In genomic region chr1:32496127-32496526, GRCh38 we compare ENCODE assay signal across 12 cellular contexts. TPM values are rescaled to one million over a fixed set of nuclear protein-coding genes. Genes with fewer than 3 reads are reported as not detected.
DNase-seq lines count a peak whose midpoint lies in the region; ATAC-seq, FAIRE-seq and TF ChIP-seq lines count a peak whose summit lies in the region.
"Had no signal": no experiment of that assay in that cellular context is flagged by ENCODE, and none has a peak within 500 bp of the region (broad histone marks: within the 10 kb centered on the region; RNA-seq: fewer than 3 reads in every experiment).

No MANE protein-coding gene starts in this region.

- H3K27me3 ChIP-seq in endothelial cell of umbilical vein (ENCODE audit: control insufficient read depth in 2 of 2, insufficient read depth in 2 of 2, low read length in 2 of 2) (no peaks in the 10 kb centered on the region), pancreas (no peaks in the 10 kb centered on the region)

- no peaks in the 10 kb centered on the region for H3K9me3 ChIP-seq in endothelial cell of umbilical vein (replicated peaks; ENCODE audit: control insufficient read depth, insufficient read depth, low read length)
- no peaks in the 10 kb centered on the region for H3K9me3 ChIP-seq in pancreas

- FAIRE-seq in endothelial cell of umbilical vein (lab: Jason Lieb, UNC) (peak; percentile 89), pancreas (lab: Jason Lieb, UNC) (no peak)

- no peak for ATAC-seq in HG02588 (IDR thresholded peaks at IDR 0.05; ENCODE audit: unreplicated experiment)
- ATAC-seq in pancreas, result no peak
- ATAC-seq: stimulated activated effector memory CD8-positive, alpha-beta T cell treated with anti-CD3 and anti-CD28 coated beads, Interleukin-12 subunit alpha, Interleukin-12 subunit beta, amount 100 ng/mL, for 72 hours had no signal

- no peaks in the 10 kb centered on the region for H3K27me3 Mint-ChIP-seq in mesothelial cell of epicardium (ENCODE audit: low read depth)

- CTCF ChIA-PET in endothelial cell of umbilical vein (lab: Charles Lee), result interaction anchor here (0.6 to 1.5 kb wide), 6 partner anchors 8 to 47 kb away, joined by 3 to 5 read pairs (median 4); partner anchors contain the start of gene ZBTB8B

- 53% methylated on average over 5 of the region's 5 CpGs for WGBS in pancreas, 2 donors

- peak overlapping the region; percentile 29 for H3K9ac ChIP-seq in endothelial cell of umbilical vein (replicated peaks; ENCODE audit: extremely low read depth, insufficient read depth, low read length)

- peak overlapping the region; percentile 32 for H3K27ac ChIP-seq in endothelial cell of umbilical vein (ENCODE audit: insufficient read depth, low read depth, low read length)
- peak overlapping the region in 1 of 4 donors; percentile 25 for H3K27ac ChIP-seq in pancreas

- peak overlapping the region in 1 of 3 experiments; percentile 41 for H3K4me3 ChIP-seq in endothelial cell of umbilical vein (replicated peaks in 1 of 3; ENCODE audit: insufficient read depth in 1 of 3, low read depth in 1 of 3, low read length in 3 of 3)
- no peak overlapping the region for H3K4me3 ChIP-seq in pancreas

- DNase-seq in AG20443 (ENCODE audit: low spot score) (peak; percentile 25), OCI-M1 (lab: John Stamatoyannopoulos, UW) (peak; percentile 78), endothelial cell of umbilical vein (ENCODE audit: low read depth, low spot score) (peak; percentile 74), mesothelial cell of epicardium (ENCODE audit: low spot score in 2 of 2, unreplicated experiment in 2 of 2) (no peak), NCI-H1436 treated with DMSO at 0.1 percent for 48 hours (lab: John Stamatoyannopoulos, UW) (no peak), pancreas (no peak)
- no peak for DNase-seq in stimulated activated CD4-positive, alpha-beta T cell treated with anti-CD3 and anti-CD28 coated beads, Interleukin-12 subunit alpha, Interleukin-12 subunit beta, amount 100 ng/mL, for 4 hours
- DNase-seq: NCI-H69 had no signal

- intact Hi-C loops in endothelial cell of umbilical vein (cut with micrococcal nuclease), result no loop called here
- intact Hi-C loops in pancreas (cut with DNase I), result no loop called here

- peak overlapping the region; percentile 99 for H3K27ac Mint-ChIP-seq in mesothelial cell of epicardium
- H3K27ac Mint-ChIP-seq: activated T-helper 1 cell treated with anti-CD3 and anti-CD28 coated beads, Interleukin-12 subunit alpha, Interleukin-12 subunit beta, Interleukin-2, Interleukin-4 antibody, amounts not matched to agents 30 ng/mL and 10 ng/mL and 1 ng/mL, durations not matched to agents 14 hours and 24 hours and 36 hours; dendritic cell treated with granulocyte-macrophage colony-stimulating factor and Interleukin-4, amounts not matched to agents 40 ng/mL and 50 ng/mL, for 4 days; stimulated activated effector memory CD8-positive, alpha-beta T cell treated with anti-CD3 and anti-CD28 coated beads, Interleukin-12 subunit alpha, Interleukin-12 subunit beta, amount 100 ng/mL, for 72 hours had no signal

- no peaks in the 10 kb centered on the region for H3K9me1 ChIP-seq in endothelial cell of umbilical vein (replicated peaks; ENCODE audit: control insufficient read depth, extremely low read depth, insufficient read depth, low read length)

- H3K36me3 Mint-ChIP-seq in mesothelial cell of epicardium, result no peaks in the 10 kb centered on the region
- H3K36me3 Mint-ChIP-seq: stimulated activated effector memory CD8-positive, alpha-beta T cell treated with anti-CD3 and anti-CD28 coated beads, Interleukin-12 subunit alpha, Interleukin-12 subunit beta, amount 100 ng/mL, for 72 hours had no signal

- H3K9me3 Mint-ChIP-seq in mesothelial cell of epicardium, result no peaks in the 10 kb centered on the region
- H3K9me3 Mint-ChIP-seq: activated T-helper 1 cell treated with anti-CD3 and anti-CD28 coated beads, Interleukin-12 subunit alpha, Interleukin-12 subunit beta, Interleukin-2, Interleukin-4 antibody, amounts not matched to agents 30 ng/mL and 10 ng/mL and 1 ng/mL, durations not matched to agents 14 hours and 24 hours and 36 hours; dendritic cell treated with granulocyte-macrophage colony-stimulating factor and Interleukin-4, amounts not matched to agents 40 ng/mL and 50 ng/mL, for 4 days; stimulated activated effector memory CD8-positive, alpha-beta T cell treated with anti-CD3 and anti-CD28 coated beads, Interleukin-12 subunit alpha, Interleukin-12 subunit beta, amount 100 ng/mL, for 72 hours had no signal

- H3K79me2 ChIP-seq in endothelial cell of umbilical vein (ENCODE audit: control insufficient read depth, insufficient read depth, low read length), result no peaks in the 10 kb centered on the region

- peak overlapping the region; percentile 93 for H3K4me2 ChIP-seq in endothelial cell of umbilical vein (ENCODE audit: insufficient read depth, low read length)

- peaks cover 55% of the 10 kb centered on the region for H3K4me1 Mint-ChIP-seq in mesothelial cell of epicardium
- H3K4me1 Mint-ChIP-seq: stimulated activated effector memory CD8-positive, alpha-beta T cell treated with anti-CD3 and anti-CD28 coated beads, Interleukin-12 subunit alpha, Interleukin-12 subunit beta, amount 100 ng/mL, for 72 hours had no signal

- no peak for TF ChIP-seq POLR2A in endothelial cell of umbilical vein (IDR thresholded peaks at IDR 0.05; ENCODE audit: low read depth, low read length)

- no TSS peak for BruUV-seq in endothelial cell of umbilical vein (replicated peaks; lab: Mats Ljungman, UMichigan)

- H2AFZ ChIP-seq in endothelial cell of umbilical vein (ENCODE audit: low read depth, low read length), result peak overlapping the region; percentile 97

- TF ChIP-seq CTCF in endothelial cell of umbilical vein (IDR thresholded peaks at IDR 0.05; ENCODE audit: extremely low read depth in 1 of 2, insufficient read depth in 1 of 2, low read depth in 1 of 2, low read length in 2 of 2) (no peak), mesothelial cell of epicardium (IDR thresholded peaks at IDR 0.05; ENCODE audit: unreplicated experiment) (no peak), pancreas (IDR thresholded peaks at IDR 0.05) (no peak)

- H4K20me1 ChIP-seq in endothelial cell of umbilical vein (replicated peaks; ENCODE audit: control insufficient read depth, extremely low read depth, insufficient read depth, low read length), result no peaks in the 10 kb centered on the region

- POLR2A ChIA-PET in endothelial cell of umbilical vein (lab: Charles Lee), result no interaction called here

- dilution Hi-C loops in endothelial cell of umbilical vein (cut with MboI; ENCODE audit: extremely low pct_ligation_motif_present, low sequenced_read_pairs), result no loop called here

- peak overlapping the region; percentile 2 for H3K4me3 Mint-ChIP-seq in mesothelial cell of epicardium
- H3K4me3 Mint-ChIP-seq: activated T-helper 1 cell treated with anti-CD3 and anti-CD28 coated beads, Interleukin-12 subunit alpha, Interleukin-12 subunit beta, Interleukin-2, Interleukin-4 antibody, amounts not matched to agents 30 ng/mL and 10 ng/mL and 1 ng/mL, durations not matched to agents 14 hours and 24 hours and 36 hours; dendritic cell treated with granulocyte-macrophage colony-stimulating factor and Interleukin-4, amounts not matched to agents 40 ng/mL and 50 ng/mL, for 4 days; stimulated activated effector memory CD8-positive, alpha-beta T cell treated with anti-CD3 and anti-CD28 coated beads, Interleukin-12 subunit alpha, Interleukin-12 subunit beta, amount 100 ng/mL, for 72 hours had no signal

- H3K36me3 ChIP-seq in endothelial cell of umbilical vein (ENCODE audit: control insufficient read depth in 2 of 2, extremely low read depth in 1 of 2, insufficient read depth in 2 of 2, low read length in 2 of 2) (no peaks in the 10 kb centered on the region), pancreas (no peaks in the 10 kb centered on the region)

- peaks cover 18% of the 10 kb centered on the region for H3K4me1 ChIP-seq in endothelial cell of umbilical vein (ENCODE audit: control insufficient read depth, extremely low read depth, insufficient read depth, low read length)
- H3K4me1 ChIP-seq in pancreas, result peaks cover 0 to 5% (median 0%) of the 10 kb centered on the region in 3 donors

TF ChIP-seq in endothelial cell of umbilical vein, 7 proteins besides CTCF, POLR2A, EP300 and RAD21 (continues in another document):
- no peak for TF ChIP-seq MAX (IDR thresholded peaks at IDR 0.05; ENCODE audit: insufficient read depth, insufficient read length)
- no peak for TF ChIP-seq GATA2 (IDR thresholded peaks at IDR 0.05; ENCODE audit: insufficient read depth, insufficient read length, low read depth, low read length)
- TF ChIP-seq MYC (IDR thresholded peaks at IDR 0.05; ENCODE audit: low read depth, low read length), result no peak
- no peak for TF ChIP-seq FOS (IDR thresholded peaks at IDR 0.05; ENCODE audit: borderline replicate concordance, insufficient read depth, low read length)
- no peak for TF ChIP-seq EZH2 (IDR thresholded peaks at IDR 0.05; ENCODE audit: borderline replicate concordance, low read depth, low read length, severe bottlenecking)

RNA-seq across cellular contexts. Expression of gene ZBTB8B, which starts 31.3 kb away (rescaled TPM):
- total RNA-seq in endothelial cell of umbilical vein, result 0.02 TPM in 1 of 2 replicates, not detected in the other
- polyA plus RNA-seq in endothelial cell of umbilical vein, result 0.01 TPM in 1 of 2 replicates, not detected in the other
- polyA plus RNA-seq in endothelial cell of umbilical vein (2011; cell fraction: cytosol; rRNA removed), result 0.01 TPM in 1 of 2 replicates, not detected in the other
- polyA plus RNA-seq in endothelial cell of umbilical vein (2011; cell fraction: nucleus; rRNA removed), result 0.03 TPM in 2 replicates
- polyA plus RNA-seq in endothelial cell of umbilical vein (2012), result not detected in 2 replicates
- 0.06 TPM in 1 of 2 replicates, not detected in the other for polyA minus RNA-seq in endothelial cell of umbilical vein
- polyA minus RNA-seq in endothelial cell of umbilical vein (2011; cell fraction: cytosol; rRNA and poly(A)+ RNA removed), result not detected
- not detected in 2 replicates for polyA minus RNA-seq in endothelial cell of umbilical vein (2011; cell fraction: nucleus; rRNA and poly(A)+ RNA removed)
- total RNA-seq in mesothelial cell of epicardium, result 3.4 to 3.6 TPM (median 3.5 TPM) in 3 replicates
- under 1 TPM; under 0.01 to 0.06 (median under 0.01) TPM for total RNA-seq in pancreas
- under 1 TPM; 0.04 to 0.05 TPM for polyA plus RNA-seq in pancreas
- total RNA-seq: activated T-helper 1 cell treated with anti-CD3 and anti-CD28 coated beads, Interleukin-12 subunit alpha, Interleukin-12 subunit beta, Interleukin-2, Interleukin-4 antibody, amounts not matched to agents 30 ng/mL and 10 ng/mL and 1 ng/mL, durations not matched to agents 14 hours and 24 hours and 36 hours had no signal

RNA-seq across cellular contexts. Expression of gene ZBTB8A, which starts 43.1 kb away (rescaled TPM):
- total RNA-seq in endothelial cell of umbilical vein (9.1 and 9.6 TPM in 2 replicates), mesothelial cell of epicardium (14.8 to 16.2 TPM (median 14.9 TPM) in 3 replicates), pancreas (1 to 10 TPM; 2.9 to 5.2 (median 3.6) TPM)
- polyA plus RNA-seq in endothelial cell of umbilical vein (2.9 and 3.1 TPM in 2 replicates), pancreas (1 to 10 TPM; 1.3 to 2.3 TPM)
- polyA plus RNA-seq in endothelial cell of umbilical vein (2011; cell fraction: cytosol; rRNA removed), result 3.6 and 3.9 TPM in 2 replicates
- polyA plus RNA-seq in endothelial cell of umbilical vein (2011; cell fraction: nucleus; rRNA removed), result 5.5 and 7.6 TPM in 2 replicates
- 5.3 and 5.5 TPM in 2 replicates for polyA plus RNA-seq in endothelial cell of umbilical vein (2012)
- 8.7 and 10.6 TPM in 2 replicates for polyA minus RNA-seq in endothelial cell of umbilical vein
- 8.8 TPM for polyA minus RNA-seq in endothelial cell of umbilical vein (2011; cell fraction: cytosol; rRNA and poly(A)+ RNA removed)
- 7.8 and 8.6 TPM in 2 replicates for polyA minus RNA-seq in endothelial cell of umbilical vein (2011; cell fraction: nucleus; rRNA and poly(A)+ RNA removed)

Comparison
In these comparisons a context has a peak if more than half of its experiments do, and no peak if none do; other contexts are left out.
1. DNase-seq: peak in AG20443 (single experiment), OCI-M1 (single experiment) and endothelial cell of umbilical vein (single experiment); none in mesothelial cell of epicardium (0 of 2), NCI-H1436 treated with DMSO at 0.1 percent for 48 hours (single experiment), pancreas (0 of 6) and stimulated activated CD4-positive, alpha-beta T cell treated with anti-CD3 and anti-CD28 coated beads, Interleukin-12 subunit alpha, Interleukin-12 subunit beta, amount 100 ng/mL, for 4 hours (single experiment).